8 cellular contexts compared by ENCODE assay signal in genomic region chr17:75113798-75114551, GRCh38. TPM values are rescaled to one million over a fixed set of nuclear protein-coding genes. Genes with fewer than 3 reads are reported as not detected.
DNase-seq lines count a peak whose midpoint lies in the region; ATAC-seq and TF ChIP-seq lines count a peak whose summit lies in the region.

No MANE protein-coding gene starts in this region.

- DNase-seq in GDM1 (lab: John Stamatoyannopoulos, UW), result peak; percentile 65
- DNase-seq in HL-60 (ENCODE audit: low read depth in 1 of 2, low spot score in 1 of 2), result peak; percentile 86 to 94
- peak; percentile 79 for DNase-seq in NCI-H748 treated with DMSO at 0.1 percent for 48 hours (lab: John Stamatoyannopoulos, UW)
- DNase-seq in activated CD4-positive, alpha-beta T cell treated with anti-CD3 and anti-CD28 coated beads, Interleukin-2, amount 50 U/mL, for 24 hours (ENCODE audit: low read depth in 1 of 2, low spot score in 1 of 2), result peak; percentile 83 to 89
- peak; percentile 67 to 94 (median 87) for DNase-seq in dorsolateral prefrontal cortex
- DNase-seq in lung microvascular endothelial cell (ENCODE audit: low read depth in 2 of 2), result peak; percentile 93 to 94
- DNase-seq in stimulated activated CD4-positive, alpha-beta T cell treated with anti-CD3 and anti-CD28 coated beads, TNF-alpha, amount 100 ng/mL, for 24 hours (ENCODE audit: low read depth in 3 of 3), result peak; percentile 82 to 88 (median 87)

- peak; percentile 93 for TF ChIP-seq CTCF in HL-60 (IDR thresholded peaks at IDR 0.05; ENCODE audit: insufficient read depth, low read length)
- TF ChIP-seq CTCF in dorsolateral prefrontal cortex (IDR thresholded peaks at IDR 0.05 in 54 of 56, conservative IDR thresholded peaks at IDR 0.05 in 2 of 56; ENCODE audit: low read depth in 1 of 56, partially characterized antibody in 56 of 56), result peak; percentile 88 to 99 (median 96)

- ATAC-seq in HG03469 (IDR thresholded peaks at IDR 0.05; ENCODE audit: unreplicated experiment), result no peak

- H3K27ac ChIP-seq in HL-60 (replicated peaks) (peak overlapping the region; percentile 63), dorsolateral prefrontal cortex (peak overlapping the region in 58 of 59 donors; percentile 3 to 92 (median 82))

- H3K4me3 ChIP-seq in HL-60 (replicated peaks; ENCODE audit: insufficient read depth, low read length) (peak overlapping the region; percentile 43), dorsolateral prefrontal cortex (peak overlapping the region in 58 of 59 donors; percentile 36 to 88 (median 60))

- intact Hi-C loops in dorsolateral prefrontal cortex (cut with DNase I), result loop anchor here (2.0 to 10.0 kb wide), 6 partner anchors 52 to 151 kb away; partner anchors contain the start of genes SUMO2 (in 2 of the 2), GGA3 (in 1 of the 2) and MRPS7 (in 1 of the 2)

- H3K27me3 ChIP-seq in HL-60 (ENCODE audit: insufficient read depth, poor library complexity, severe bottlenecking) (no peaks in the 10 kb centered on the region), dorsolateral prefrontal cortex (no peaks in the 10 kb centered on the region)

RNA-seq across cellular contexts. Expression of gene ARMC7, which starts 4.2 kb away (rescaled TPM):
- 10 to 100 TPM in 86 of 120 experiments, 1 to 10 TPM in 34; 7.0 to 16.8 (median 11.3) TPM for total RNA-seq in dorsolateral prefrontal cortex
- 2.4 and 2.8 TPM in 2 replicates for total RNA-seq in lung microvascular endothelial cell

RNA-seq across cellular contexts. Expression of gene NT5C, which starts 17.6 kb away (rescaled TPM):
- total RNA-seq in dorsolateral prefrontal cortex (10 to 100 TPM in 118 of 120 experiments, 1 to 10 TPM in 2; 7.5 to 35.9 (median 18.9) TPM), lung microvascular endothelial cell (34.7 and 38.7 TPM in 2 replicates)

RNA-seq across cellular contexts. Expression of gene SLC16A5, which starts 26.2 kb away (rescaled TPM):
- total RNA-seq in dorsolateral prefrontal cortex (1 to 10 TPM in 55 of 120 experiments, under 1 TPM in 57, not detected in 8; 0.33 to 3.1 (median 0.98) TPM), lung microvascular endothelial cell (2.0 and 3.9 TPM in 2 replicates)

RNA-seq across cellular contexts. Expression of gene JPT1, which starts 40.3 kb away (rescaled TPM):
- total RNA-seq in dorsolateral prefrontal cortex (10 to 100 TPM; 20.4 to 90.4 (median 55.3) TPM), lung microvascular endothelial cell (72.4 and 119 TPM in 2 replicates)
